24 cellular contexts compared by ENCODE assay signal in genomic region chr2:136154384-136154783, GRCh38. TPM values are rescaled to one million over a fixed set of nuclear protein-coding genes. Genes with fewer than 3 reads are reported as not detected.
DNase-seq lines count a peak whose midpoint lies in the region; ATAC-seq and TF ChIP-seq lines count a peak whose summit lies in the region.
"Had no signal": no experiment of that assay in that cellular context is flagged by ENCODE, and none has a peak within 500 bp of the region (broad histone marks: within the 10 kb centered on the region; RNA-seq: fewer than 3 reads in every experiment).

No MANE protein-coding gene starts in this region.

- H3K4me3 ChIP-seq in H7 (ENCODE audit: insufficient read depth, low read depth, low read length) = no peak overlapping the region
- H3K4me3 ChIP-seq in upper lobe of right lung = no peak overlapping the region
- H3K4me3 ChIP-seq in MM.1S (ENCODE audit: low read length) = no peak overlapping the region
- H3K4me3 ChIP-seq: PC-9, SK-N-MC had no signal

- peaks cover 3% of the 10 kb centered on the region; the same call in 1 of the 2 replicates for H3F3A ChIP-seq in MM.1S (ENCODE audit: insufficient read depth, low read length)

- intact Hi-C loops in upper lobe of right lung (cut with DNase I) = no loop called here

- no peaks in the 10 kb centered on the region for H3K27me3 Mint-ChIP-seq in naive B cell

- no peaks in the 10 kb centered on the region for H3K36me3 ChIP-seq in H7 (replicated peaks; ENCODE audit: control insufficient read depth, insufficient read depth, low read length)
- no peaks in the 10 kb centered on the region for H3K36me3 ChIP-seq in upper lobe of right lung
- H3K36me3 ChIP-seq in MM.1S (replicated peaks; ENCODE audit: insufficient read depth, low read length) = no peaks in the 10 kb centered on the region
- H3K36me3 ChIP-seq: BE2C had no signal

- peak overlapping the region in 4 of 6 donors; percentile 11 to 49 (median 36) for H3K27ac Mint-ChIP-seq in naive B cell
- H3K27ac Mint-ChIP-seq: H9, HFFc6 had no signal

- DNase-seq in H7 (peak; percentile 30), SK-MEL-5 (ENCODE audit: low read depth, low spot score) (peak; percentile 27), naive B cell (no peak), upper lobe of right lung (no peak), cerebellar cortex (ENCODE audit: low spot score) (no peak), GOT3 (lab: John Stamatoyannopoulos, UW) (no peak), MM.1S (no peak)
- DNase-seq: BE2C, Calu3, H9, HFFc6, IMR-90, NCI-H1092, NCI-H1417 treated with DMSO at 0.1 percent for 48 hours, NCI-H1694 treated with DMSO at 0.1 percent for 48 hours, NCI-H2081, NCI-H2227 treated with DMSO at 0.1 percent for 48 hours, NCI-H526 treated with DMSO at 0.1 percent for 48 hours, PC-9, Right ventricle myocardium superior, RPMI8226 had no signal

- H3K27me3 ChIP-seq in H7 (ENCODE audit: control insufficient read depth, insufficient read depth, low read length) (no peaks in the 10 kb centered on the region), upper lobe of right lung (no peaks in the 10 kb centered on the region), MM.1S (replicated peaks; ENCODE audit: insufficient read depth, low read length) (no peaks in the 10 kb centered on the region)
- H3K27me3 ChIP-seq: BE2C had no signal

- H3K9me3 ChIP-seq in upper lobe of right lung (no peaks in the 10 kb centered on the region), MM.1S (replicated peaks; ENCODE audit: insufficient read depth, low read length) (no peaks in the 10 kb centered on the region)
- H3K9me3 ChIP-seq: BE2C had no signal

- H4K20me1 ChIP-seq in MM.1S (ENCODE audit: insufficient read depth, low read length) = no peaks in the 10 kb centered on the region

- H3K4me1 Mint-ChIP-seq in naive B cell = peaks cover 30 to 44% (median 33%) of the 10 kb centered on the region in 3 donors
- H3K4me1 Mint-ChIP-seq: H9 had no signal

- H3K27ac ChIP-seq in upper lobe of right lung (no peak overlapping the region), MM.1S (ENCODE audit: low read length) (no peak overlapping the region)
- H3K27ac ChIP-seq: KMS-11, PC-9, SK-N-MC had no signal

- H3K9me2 ChIP-seq in MM.1S (replicated peaks; ENCODE audit: insufficient read depth, low read length) = no peaks in the 10 kb centered on the region

- H3K4me2 ChIP-seq in MM.1S (ENCODE audit: low read depth, low read length) = no peak overlapping the region
- H3K4me2 ChIP-seq: KMS-11, PC-9 had no signal

- no peaks in the 10 kb centered on the region for H3K36me3 Mint-ChIP-seq in naive B cell
- H3K36me3 Mint-ChIP-seq: CD14-positive monocyte had no signal

- in situ Hi-C loops in SK-MEL-5 (cut with HindIII; ENCODE audit: low pct_unique_long_range_greater_than_20kb, low sequenced_read_pairs) = no loop called here

- H2AFZ ChIP-seq in MM.1S (ENCODE audit: low read length) = no peak overlapping the region
- H2AFZ ChIP-seq: PC-9 had no signal

- H3K79me2 ChIP-seq in MM.1S (ENCODE audit: low read length) = no peaks in the 10 kb centered on the region

- H3K4me1 ChIP-seq in upper lobe of right lung (no peaks in the 10 kb centered on the region), MM.1S (ENCODE audit: low read length) (peaks cover 13% of the 10 kb centered on the region)
- H3K4me1 ChIP-seq: BE2C had no signal

- H3K4me3 Mint-ChIP-seq in naive B cell = peak overlapping the region in 1 of 8 donors; percentile 21
- H3K4me3 Mint-ChIP-seq: CD14-positive monocyte, H9, HFFc6 had no signal

- ATAC-seq in naive B cell (ENCODE audit: low read depth in 2 of 2) (no peak), upper lobe of right lung (no peak)

- peaks cover 0 to 2% (median 0%) of the 10 kb centered on the region in 7 donors for H3K9me3 Mint-ChIP-seq in naive B cell
- H3K9me3 Mint-ChIP-seq: H9 had no signal

- TF ChIP-seq CTCF in upper lobe of right lung (IDR thresholded peaks at IDR 0.05) (no peak), MM.1S (IDR thresholded peaks at IDR 0.05; ENCODE audit: low read length) (no peak)

- no peak overlapping the region for H3K9ac ChIP-seq in MM.1S (ENCODE audit: low read length)
- H3K9ac ChIP-seq: KMS-11 had no signal

RNA-seq across cellular contexts. Expression of gene CXCR4, which starts 36.4 kb away (rescaled TPM):
- total RNA-seq in H7 (2014; rRNA removed; shearing (Covaris generic)) = 9.6 and 62.1 TPM in 2 replicates
- total RNA-seq in SK-MEL-5 (2014; rRNA removed; shearing (Covaris generic)) = 4.5 and 5.7 TPM in 2 replicates
- polyA plus RNA-seq in SK-MEL-5 (2015; cell fraction: cytosol; rRNA removed) = 0.18 and 1.2 TPM in 2 replicates
- 0.64 TPM in 1 of 2 replicates, not detected in the other for polyA plus RNA-seq in SK-MEL-5 (2015; cell fraction: nucleus; rRNA removed)
- 1,000 to 10,000 TPM; 1,969 to 4,468 (median 2,782) TPM for polyA plus RNA-seq in naive B cell (ENCODE audit: low read depth in 6 of 6)
- total RNA-seq in upper lobe of right lung = 45.2 TPM
- total RNA-seq: HFFc6, IMR-90 had no signal
- polyA plus RNA-seq: IMR-90 had no signal

Comparison
In these comparisons a context has a peak if more than half of its experiments do, and no peak if none do; other contexts are left out.
1. DNase-seq: peak in H7 (single experiment) and SK-MEL-5 (single experiment); none in naive B cell (single experiment), upper lobe of right lung (single experiment), cerebellar cortex (single experiment), GOT3 (single experiment) and MM.1S (single experiment).